8 cellular contexts compared by ENCODE assay signal in the genomic region with DNA sequence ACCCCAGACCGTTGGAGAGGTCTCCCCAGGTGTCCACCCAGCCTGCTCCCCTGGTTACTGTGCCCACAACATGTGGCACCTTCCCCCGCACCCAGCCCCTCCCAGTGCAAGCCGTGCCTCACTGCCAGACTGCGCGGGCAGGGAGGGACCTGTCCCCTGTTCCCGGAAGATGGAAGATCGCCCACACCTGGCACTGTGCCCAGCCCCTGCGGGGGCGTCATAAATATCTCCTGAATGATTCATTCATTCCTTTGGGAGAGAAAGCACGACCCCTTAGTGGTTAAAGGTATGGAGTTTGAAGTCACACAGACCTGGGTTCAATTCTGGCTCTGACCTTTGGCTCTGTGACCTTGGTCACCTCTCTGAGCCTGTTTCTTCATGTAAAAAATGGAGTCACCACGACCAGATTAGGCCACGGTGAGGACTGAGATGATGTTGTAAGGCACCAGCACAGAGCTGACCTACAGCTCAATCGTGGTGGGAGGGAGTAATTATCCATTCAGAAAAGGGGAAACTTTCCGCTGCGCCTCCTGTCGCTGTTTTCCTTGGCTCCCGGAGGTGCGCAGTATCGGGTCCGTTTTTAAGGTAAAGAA. TPM values are rescaled to one million over a fixed set of nuclear protein-coding genes. Genes with fewer than 3 reads are reported as not detected.
DNase-seq lines count a peak whose midpoint lies in the region; ATAC-seq and TF ChIP-seq lines count a peak whose summit lies in the region.

No MANE protein-coding gene starts in this region.

- H3K79me2 ChIP-seq in hepatocyte, result no peaks in the 10 kb centered on the region

- WGBS in hepatocyte (ENCODE audit: low lambda C conversion rate, missing lambda C conversion rate), result 41% methylated on average over 20 of the region's 20 CpGs

- H3K36me3 ChIP-seq in WERI-Rb-1 (no peaks in the 10 kb centered on the region), hepatocyte (replicated peaks; ENCODE audit: insufficient read depth, low read depth) (no peaks in the 10 kb centered on the region)

- H3K9me2 ChIP-seq in hepatocyte (replicated peaks; ENCODE audit: insufficient read depth), result no peaks in the 10 kb centered on the region

- ATAC-seq in HG03439 (IDR thresholded peaks at IDR 0.05; ENCODE audit: unreplicated experiment), result no peak

- H3K9me3 ChIP-seq in WERI-Rb-1 (ENCODE audit: severe bottlenecking), result no peaks in the 10 kb centered on the region
- H3K9me3 ChIP-seq in hepatocyte (ENCODE audit: low read depth), result no peaks in the 10 kb centered on the region

- H3K4me3 ChIP-seq in WERI-Rb-1 (ENCODE audit: low read depth, low read length) (peak overlapping the region; percentile 17), hepatocyte (no peak overlapping the region), skin epidermis (peak overlapping the region in 5 of 7 experiments; percentile 17 to 48 (median 28))

- H3K27ac ChIP-seq in WERI-Rb-1, result no peak overlapping the region
- no peak overlapping the region for H3K27ac ChIP-seq in hepatocyte
- peak overlapping the region in 7 of 21 experiments; percentile 21 to 73 (median 52) for H3K27ac ChIP-seq in skin epidermis

- peaks cover 3% of the 10 kb centered on the region for H3K4me1 ChIP-seq in hepatocyte (ENCODE audit: insufficient read depth)

- H3K4me2 ChIP-seq in hepatocyte, result peak overlapping the region; percentile 90

- no peak for TF ChIP-seq CTCF in WERI-Rb-1 (IDR thresholded peaks at IDR 0.05; ENCODE audit: low read depth, low read length)
- no peak for TF ChIP-seq CTCF in hepatocyte (IDR thresholded peaks at IDR 0.05; ENCODE audit: poor library complexity)

- H4K20me1 ChIP-seq in hepatocyte (ENCODE audit: insufficient read depth, poor library complexity, severe bottlenecking), result no peaks in the 10 kb centered on the region

- DNase-seq in NCI-H146 (lab: John Stamatoyannopoulos, UW) (peak; percentile 50), NCI-H146 treated with DMSO at 0.1 percent for 48 hours (lab: John Stamatoyannopoulos, UW; ENCODE audit: unreplicated experiment) (no peak), WERI-Rb-1 (no peak), hepatocyte (ENCODE audit: low spot score) (no peak), NCI-H2029 treated with DMSO at 0.1 percent for 48 hours (lab: John Stamatoyannopoulos, UW) (no peak), RPMI8226 (no peak)

- H2AFZ ChIP-seq in hepatocyte, result no peak overlapping the region

- peaks cover 22% of the 10 kb centered on the region for H3K27me3 ChIP-seq in WERI-Rb-1 (ENCODE audit: insufficient read depth, low read depth, severe bottlenecking)
- H3K27me3 ChIP-seq in hepatocyte, result peaks cover 33% of the 10 kb centered on the region

RNA-seq across cellular contexts. Expression of a gene that starts 0.5 kb away (rescaled TPM):
- 0.08 and 0.27 TPM in 2 replicates for total RNA-seq in hepatocyte
- polyA plus RNA-seq in hepatocyte, result 0.50 and 1.8 TPM in 2 replicates

RNA-seq across cellular contexts. Expression of a gene that starts 34.2 kb away (rescaled TPM):
- total RNA-seq in hepatocyte, result 43.3 and 47.0 TPM in 2 replicates
- 55.5 and 77.6 TPM in 2 replicates for polyA plus RNA-seq in hepatocyte

RNA-seq across cellular contexts. Expression of a gene that starts 47.3 kb away (rescaled TPM):
- total RNA-seq in hepatocyte, result 1.5 and 3.4 TPM in 2 replicates
- 0.34 and 2.6 TPM in 2 replicates for polyA plus RNA-seq in hepatocyte
